ENCODE assay signal across 23 cellular contexts in the genomic region with DNA sequence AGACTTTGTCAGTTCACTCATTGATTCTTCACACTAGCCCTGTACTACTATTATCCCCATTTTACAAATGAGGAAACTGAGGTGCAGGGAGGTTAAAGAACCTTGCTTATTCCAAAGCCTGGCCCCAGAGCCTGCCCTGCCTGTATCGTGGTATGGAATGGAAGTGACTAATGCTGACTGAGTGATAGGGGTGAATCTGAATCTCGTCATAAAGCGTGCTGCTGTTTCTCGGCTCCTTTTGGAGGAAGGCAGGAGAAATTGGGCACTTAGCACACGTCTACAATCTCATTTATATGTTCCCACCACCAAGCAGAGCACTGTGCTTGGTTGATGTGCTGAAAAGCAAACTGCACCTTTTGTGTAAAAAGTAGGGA. TPM values are rescaled to one million over a fixed set of nuclear protein-coding genes. Genes with fewer than 3 reads are reported as not detected.
A peak's percentile ranks its signal among the peaks of the same experiment; 100 is the strongest.
DNase-seq lines count a peak whose midpoint lies in the region; ATAC-seq and TF ChIP-seq lines count a peak whose summit lies in the region.
"Had no signal": no experiment of that assay in that cellular context is flagged by ENCODE, and none has a peak within 500 bp of the region (broad histone marks: within the 10 kb centered on the region; RNA-seq: fewer than 3 reads in every experiment).

No MANE protein-coding gene starts in this region.

- CTCF ChIA-PET in PC-3 (lab: Charles Lee) = no interaction called here

- H3K27me3 ChIP-seq in PC-3 (ENCODE audit: low read length) = no peaks in the 10 kb centered on the region
- H3K27me3 ChIP-seq: BE2C had no signal

- peak; percentile 7 for DNase-seq in G401 (ENCODE audit: low spot score)
- peak; percentile 69 for DNase-seq in PC-3
- peak; percentile 22 for DNase-seq in brain pericyte (ENCODE audit: low read depth, low spot score)
- peak; percentile 17 for DNase-seq in fibroblast of pulmonary artery (ENCODE audit: low read depth)
- DNase-seq in left lobe of liver (ENCODE audit: low spot score) = no peak
- no peak for DNase-seq in stimulated activated CD4-positive, alpha-beta T cell treated with anti-CD3 and anti-CD28 coated beads, Interleukin-15, amount 100 ng/mL, for 24 hours
- DNase-seq in AML-193 (lab: John Stamatoyannopoulos, UW) = no peak
- DNase-seq: CD4-positive, CD25-positive, alpha-beta regulatory T cell; COR-L47; DMS 273 treated with DMSO at 0.1 percent for 48 hours; DND-41; GDM1; H9; KG1; NCI-H1105 treated with DMSO at 0.1 percent for 48 hours; NCI-H1694 treated with DMSO at 0.1 percent for 48 hours; NCI-H774; SHP77 treated with DMSO at 0.1 percent for 48 hours had no signal

- BruUV-seq in PC-3 (replicated peaks; lab: Mats Ljungman, UMichigan) = no TSS peak

- H3F3A ChIP-seq in PC-3 (ENCODE audit: low read length, unreplicated experiment) = no peaks in the 10 kb centered on the region

- no peaks in the 10 kb centered on the region for H3K79me2 ChIP-seq in PC-3 (ENCODE audit: low read length)

- no peak overlapping the region for H3K4me3 ChIP-seq in PC-3 (ENCODE audit: low read length)
- no peak overlapping the region for H3K4me3 ChIP-seq in fibroblast of pulmonary artery (replicated peaks; ENCODE audit: low read depth, low read length)

- no peaks in the 10 kb centered on the region for H3K9me2 ChIP-seq in PC-3 (replicated peaks; ENCODE audit: low read length)

- no peaks in the 10 kb centered on the region for H4K20me1 ChIP-seq in PC-3 (ENCODE audit: low read length)

- in situ Hi-C loops in G401 (cut with HindIII; ENCODE audit: low sequenced_read_pairs) = no loop called here

- POLR2A ChIA-PET in PC-3 (lab: Charles Lee; ENCODE audit: unreplicated experiment) = no interaction called here

- peak overlapping the region; percentile 52 for H3K27ac ChIP-seq in PC-3 (ENCODE audit: low read length)

- no peak overlapping the region; the same call in 1 of the 2 replicates for H3K9ac ChIP-seq in PC-3 (ENCODE audit: low read length)

- peak; percentile 96 for ATAC-seq in PC-3
- ATAC-seq in left lobe of liver = no peak
- ATAC-seq in HG03280 (IDR thresholded peaks at IDR 0.05; ENCODE audit: unreplicated experiment) = no peak

- H3K4me1 ChIP-seq in PC-3 (ENCODE audit: insufficient read depth, low read length) = peaks cover 23% of the 10 kb centered on the region

- H3K36me3 ChIP-seq in PC-3 (ENCODE audit: low read depth, low read length) = no peaks in the 10 kb centered on the region; the same call in 1 of the 2 replicates
- H3K36me3 ChIP-seq: BE2C had no signal

- TF ChIP-seq CTCF in PC-3 (conservative IDR thresholded peaks at IDR 0.05; ENCODE audit: low read depth, low read length) (no peak), fibroblast of pulmonary artery (IDR thresholded peaks at IDR 0.05; ENCODE audit: low read length, missing control alignments) (no peak)

- intact Hi-C loops in PC-3 (cut with micrococcal nuclease) = no loop called here

- no peaks in the 10 kb centered on the region for H3K9me3 ChIP-seq in PC-3 (ENCODE audit: low read length)
- H3K9me3 ChIP-seq: BE2C had no signal

- H3K4me2 ChIP-seq in PC-3 (ENCODE audit: low read length) = peak overlapping the region; percentile 44

- H2AFZ ChIP-seq in PC-3 (ENCODE audit: low read length) = no peak overlapping the region

RNA-seq across cellular contexts. Expression of gene GFRA4, which starts 17.1 kb away (rescaled TPM):
- total RNA-seq in G401 (2014; rRNA removed; shearing (Covaris generic)) = not detected in 2 replicates
- total RNA-seq in PC-3 (2014; rRNA removed) (not detected in 2 replicates), left lobe of liver (not detected)
- total RNA-seq: A172; CD4-positive, CD25-positive, alpha-beta regulatory T cell; H9; OCI-LY7; RPMI7951 had no signal

RNA-seq across cellular contexts. Expression of gene ADAM33, which starts 35.8 kb away (rescaled TPM):
- 1.4 TPM in 1 of 2 replicates, not detected in the other for total RNA-seq in G401 (2014; rRNA removed; shearing (Covaris generic))
- 0.11 TPM in 1 of 2 replicates, not detected in the other for total RNA-seq in PC-3 (2014; rRNA removed)
- total RNA-seq in left lobe of liver = 0.48 TPM
- total RNA-seq: A172; CD4-positive, CD25-positive, alpha-beta regulatory T cell; OCI-LY7 had no signal

Comparison
In these comparisons a context has a peak if more than half of its experiments do, and no peak if none do; other contexts are left out.
1. DNase-seq: peak in G401 (single experiment), PC-3 (single experiment), brain pericyte (single experiment) and fibroblast of pulmonary artery (single experiment); none in left lobe of liver (single experiment), stimulated activated CD4-positive, alpha-beta T cell treated with anti-CD3 and anti-CD28 coated beads, Interleukin-15, amount 100 ng/mL, for 24 hours (single experiment) and AML-193 (0 of 2).